In the genomic region with DNA sequence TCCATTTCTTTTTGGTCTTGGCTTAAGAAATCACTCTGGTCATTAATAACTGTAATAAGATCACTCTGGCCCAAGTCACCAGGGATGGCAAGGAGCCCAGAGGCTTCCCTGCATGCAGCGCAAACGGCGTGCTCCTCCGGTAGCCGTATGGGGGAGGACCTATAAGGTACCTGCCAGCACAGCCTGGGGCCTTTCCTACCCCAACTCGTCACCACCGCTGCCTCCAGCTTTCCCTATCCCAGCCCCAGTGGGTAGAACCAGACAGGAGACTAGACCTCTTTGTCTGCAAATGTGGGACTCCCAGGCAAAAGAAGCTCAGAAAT, we compare ENCODE assay signal across 24 cellular contexts. TPM values are rescaled to one million over a fixed set of nuclear protein-coding genes. Genes with fewer than 3 reads are reported as not detected.
"Had no signal": no experiment of that assay in that cellular context is flagged by ENCODE, and none has a peak within 500 bp of the region (broad histone marks: within the 10 kb centered on the region; RNA-seq: fewer than 3 reads in every experiment).

No MANE protein-coding gene starts in this region.

- H3K4me2 ChIP-seq: neural progenitor cell had no signal

- H3K36me3 ChIP-seq: adrenal gland, colonic mucosa, neural progenitor cell, uterus had no signal

- H3K4me3 Mint-ChIP-seq: activated naive CD4-positive, alpha-beta T cell treated with anti-CD3 and anti-CD28 coated beads, Interleukin-2, amount 10 ng/mL, durations not matched to agents 7 days and 5 days; immature natural killer cell; memory B cell; neural progenitor cell; stimulated activated naive CD8-positive, alpha-beta T cell treated with anti-CD3 and anti-CD28 coated beads, Interleukin-15, Interleukin-2, amounts not matched to agents 100 ng/mL and 50 ng/mL, for 24 hours; T-helper 17 cell had no signal

- H3K27me3 ChIP-seq: testis had no signal

- H3K4me1 ChIP-seq: adrenal gland, colonic mucosa, neural progenitor cell, parathyroid adenoma, testis, uterus had no signal

- DNase-seq: activated CD4-positive, alpha-beta T cell treated with anti-CD3 and anti-CD28 coated beads, Interleukin-2, amount 50 U/mL, for 1 hour; activated CD4-positive, CD25-positive, alpha-beta regulatory T cell; activated naive CD4-positive, alpha-beta T cell treated with anti-CD3 and anti-CD28 coated beads, Interleukin-2, amount 10 ng/mL, durations not matched to agents 7 days and 5 days; activated T-cell treated with anti-CD3 and anti-CD28 coated beads for 4 hours; adrenal gland; caudate nucleus; colonic mucosa; effector CD8-positive, alpha-beta T cell; glutamatergic neuron; immature natural killer cell; left colon; stimulated activated CD4-positive, alpha-beta T cell treated with anti-CD3 and anti-CD28 coated beads, Interleukin-15, amount 100 ng/mL, for 24 hours; stimulated activated CD4-positive, alpha-beta T cell treated with anti-CD3 and anti-CD28 coated beads, Interleukin-4, amount 100 ng/mL, for 24 hours; T-helper 17 cell; testis had no signal

- H3K27ac ChIP-seq: adrenal gland, colonic mucosa, epithelial cell of prostate, neural progenitor cell, parathyroid adenoma, testis, uterus had no signal

- H3K9me3 ChIP-seq: adrenal gland, colonic mucosa, testis, uterus had no signal

- H3K9ac ChIP-seq: neural progenitor cell, parathyroid adenoma had no signal

- H3K36me3 Mint-ChIP-seq: neural progenitor cell had no signal

- H3K4me3 ChIP-seq: adrenal gland, colonic mucosa, neural progenitor cell, testis, uterus had no signal

- ATAC-seq: left colon, T-helper 17 cell had no signal

- H3K79me2 ChIP-seq: parathyroid adenoma had no signal

- H3K27ac Mint-ChIP-seq: activated naive CD4-positive, alpha-beta T cell treated with anti-CD3 and anti-CD28 coated beads, Interleukin-2, amount 10 ng/mL, durations not matched to agents 7 days and 5 days; activated T-helper 2 cell treated with anti-CD3 and anti-CD28 coated beads, Interferon-gamma antibody, Interleukin-2, Interleukin-4, amounts not matched to agents 10 μg/mL and 5 μg/mL and 100 μg/mL, durations not matched to agents 14 hours and 24 hours and 36 hours; immature natural killer cell; memory B cell; neural progenitor cell; stimulated activated naive CD8-positive, alpha-beta T cell treated with anti-CD3 and anti-CD28 coated beads, Interleukin-15, Interleukin-2, amounts not matched to agents 100 ng/mL and 50 ng/mL, for 24 hours; T-helper 17 cell had no signal

- H2AFZ ChIP-seq: neural progenitor cell, parathyroid adenoma had no signal

RNA-seq across cellular contexts. Expression of gene HAND2, which starts 25.9 kb away (rescaled TPM):
- total RNA-seq: activated CD8-positive, alpha-beta memory T cell treated with anti-CD3 and anti-CD28 coated beads for 36 hours; activated T-helper 2 cell treated with anti-CD3 and anti-CD28 coated beads, Interferon-gamma antibody, Interleukin-2, Interleukin-4, amounts not matched to agents 10 μg/mL and 5 μg/mL and 100 μg/mL, durations not matched to agents 14 hours and 24 hours and 36 hours; renal cortical epithelial cell; T-helper 17 cell had no signal
- polyA plus RNA-seq: immature natural killer cell had no signal
